ENCODE assay signal across 17 cellular contexts in genomic region chr2:95047629-95048510, GRCh38. TPM values are rescaled to one million over a fixed set of nuclear protein-coding genes. Genes with fewer than 3 reads are reported as not detected.
A peak's percentile ranks its signal among the peaks of the same experiment; 100 is the strongest.
DNase-seq lines count a peak whose midpoint lies in the region; ATAC-seq and TF ChIP-seq lines count a peak whose summit lies in the region.
"Had no signal": no experiment of that assay in that cellular context is flagged by ENCODE, and none has a peak within 500 bp of the region (broad histone marks: within the 10 kb centered on the region; RNA-seq: fewer than 3 reads in every experiment).

No MANE protein-coding gene starts in this region.

- no peak for TF ChIP-seq RAD21 in Ishikawa (IDR thresholded peaks at IDR 0.05; ENCODE audit: low read depth)

- peaks cover 76% of the 10 kb centered on the region for H3K36me3 Mint-ChIP-seq in activated CD4-positive, alpha-beta T cell treated with anti-CD3 and anti-CD28 coated beads, Interleukin-2, amount 10 ng/mL, durations not matched to agents 7 days and 5 days (ENCODE audit: low read depth)
- H3K36me3 Mint-ChIP-seq in activated CD8-positive, alpha-beta T cell treated with anti-CD3 and anti-CD28 coated beads, Interleukin-2, amount 10 ng/mL, durations not matched to agents 7 days and 5 days (ENCODE audit: low read depth): peaks cover 85% of the 10 kb centered on the region

- peaks cover 77% of the 10 kb centered on the region for H3K4me1 Mint-ChIP-seq in activated CD4-positive, alpha-beta T cell treated with anti-CD3 and anti-CD28 coated beads, Interleukin-2, amount 10 ng/mL, durations not matched to agents 7 days and 5 days
- H3K4me1 Mint-ChIP-seq in activated CD8-positive, alpha-beta T cell treated with anti-CD3 and anti-CD28 coated beads, Interleukin-2, amount 10 ng/mL, durations not matched to agents 7 days and 5 days (ENCODE audit: low read depth): peaks cover 90% of the 10 kb centered on the region

- no peak for DNase-seq in activated CD4-positive, alpha-beta T cell treated with anti-CD3 and anti-CD28 coated beads, Interleukin-2, amount 10 ng/mL, durations not matched to agents 7 days and 5 days
- DNase-seq in activated CD4-positive, alpha-beta T cell treated with anti-CD3 and anti-CD28 coated beads, Interleukin-2, amount 50 U/mL, for 48 hours: no peak
- DNase-seq in activated CD8-positive, alpha-beta T cell treated with anti-CD3 and anti-CD28 coated beads, Interleukin-2, amount 10 ng/mL, durations not matched to agents 7 days and 5 days: no peak
- DNase-seq in posterior vena cava (ENCODE audit: low spot score): peak; percentile 72
- DNase-seq in coronary artery (ENCODE audit: low spot score): no peak
- DNase-seq in NCI-H128 (lab: John Stamatoyannopoulos, UW; ENCODE audit: unreplicated experiment): no peak
- DNase-seq in NCI-H1092 (lab: John Stamatoyannopoulos, UW): no peak
- DNase-seq: ACHN; activated CD4-positive, alpha-beta T cell treated with anti-CD3 and anti-CD28 coated beads for 1 hour; body of pancreas; Calu3; H7; lower lobe of right lung; T-helper 2 cell had no signal

- intact Hi-C loops in posterior vena cava (cut with DNase I): no loop called here

- CTCF ChIA-PET in activated CD4-positive, alpha-beta T cell treated with anti-CD3 and anti-CD28 coated beads, Interleukin-2, amount 10 ng/mL, durations not matched to agents 7 days and 5 days (lab: Charles Lee): interaction anchor here (1.1 to 1.5 kb wide), 3 partner anchors 16 to 28 kb away, joined by 3 to 7 read pairs (median 6); no protein-coding TSS in a partner anchor
- CTCF ChIA-PET in activated CD8-positive, alpha-beta T cell treated with anti-CD3 and anti-CD28 coated beads, Interleukin-2, amount 10 ng/mL, durations not matched to agents 7 days and 5 days (lab: Charles Lee): interaction anchor here (1.0 to 1.7 kb wide), 5 partner anchors 26 to 32 kb away, joined by 3 to 9 read pairs (median 4); no protein-coding TSS in a partner anchor

- ATAC-seq in activated CD8-positive, alpha-beta T cell treated with anti-CD3 and anti-CD28 coated beads, Interleukin-2, amount 10 ng/mL, durations not matched to agents 7 days and 5 days: no peak
- ATAC-seq: body of pancreas, lower lobe of right lung had no signal

- TF ChIP-seq CTCF in coronary artery (IDR thresholded peaks at IDR 0.05): no peak

- no peak overlapping the region for H3K27ac ChIP-seq in coronary artery
- H3K27ac ChIP-seq: body of pancreas, lower lobe of right lung, right atrium auricular region had no signal

- no peaks in the 10 kb centered on the region for H3K27me3 Mint-ChIP-seq in activated CD4-positive, alpha-beta T cell treated with anti-CD3 and anti-CD28 coated beads, Interleukin-2, amount 10 ng/mL, durations not matched to agents 7 days and 5 days
- H3K27me3 Mint-ChIP-seq in activated CD8-positive, alpha-beta T cell treated with anti-CD3 and anti-CD28 coated beads, Interleukin-2, amount 10 ng/mL, durations not matched to agents 7 days and 5 days (ENCODE audit: low read depth): no peaks in the 10 kb centered on the region

- no peak overlapping the region for H3K4me3 ChIP-seq in coronary artery
- H3K4me3 ChIP-seq: body of pancreas, lower lobe of right lung, right atrium auricular region had no signal

- TF ChIP-seq EP300 in Ishikawa (IDR thresholded peaks at IDR 0.05; ENCODE audit: borderline replicate concordance): peak; percentile 81

- no peak overlapping the region for H3K4me3 Mint-ChIP-seq in activated CD4-positive, alpha-beta T cell treated with anti-CD3 and anti-CD28 coated beads, Interleukin-2, amount 10 ng/mL, durations not matched to agents 7 days and 5 days
- no peak overlapping the region for H3K4me3 Mint-ChIP-seq in activated CD8-positive, alpha-beta T cell treated with anti-CD3 and anti-CD28 coated beads, Interleukin-2, amount 10 ng/mL, durations not matched to agents 7 days and 5 days

- POLR2A ChIA-PET in activated CD4-positive, alpha-beta T cell treated with anti-CD3 and anti-CD28 coated beads, Interleukin-2, amount 10 ng/mL, durations not matched to agents 7 days and 5 days (lab: Charles Lee): no interaction called here
- POLR2A ChIA-PET in activated CD8-positive, alpha-beta T cell treated with anti-CD3 and anti-CD28 coated beads, Interleukin-2, amount 10 ng/mL, durations not matched to agents 7 days and 5 days (lab: Charles Lee): no interaction called here

- peak overlapping the region; percentile 73 for H3K27ac Mint-ChIP-seq in activated CD4-positive, alpha-beta T cell treated with anti-CD3 and anti-CD28 coated beads, Interleukin-2, amount 10 ng/mL, durations not matched to agents 7 days and 5 days
- H3K27ac Mint-ChIP-seq in activated CD8-positive, alpha-beta T cell treated with anti-CD3 and anti-CD28 coated beads, Interleukin-2, amount 10 ng/mL, durations not matched to agents 7 days and 5 days: peak overlapping the region; percentile 60

- H3K9me3 Mint-ChIP-seq in activated CD4-positive, alpha-beta T cell treated with anti-CD3 and anti-CD28 coated beads, Interleukin-2, amount 10 ng/mL, durations not matched to agents 7 days and 5 days: no peaks in the 10 kb centered on the region
- H3K9me3 Mint-ChIP-seq in activated CD8-positive, alpha-beta T cell treated with anti-CD3 and anti-CD28 coated beads, Interleukin-2, amount 10 ng/mL, durations not matched to agents 7 days and 5 days (ENCODE audit: insufficient read depth): no peaks in the 10 kb centered on the region

TF ChIP-seq in Ishikawa, 13 proteins besides CTCF, POLR2A, EP300 and RAD21:
- TF ChIP-seq YY1 (IDR thresholded peaks at IDR 0.05; ENCODE audit: low read depth) (no peak), TEAD4 (IDR thresholded peaks at IDR 0.05) (no peak), TCF12 (IDR thresholded peaks at IDR 0.05; ENCODE audit: low read depth) (peak; percentile 97), NFIC (IDR thresholded peaks at IDR 0.05) (peak; percentile 30; the same call in 1 of the 2 replicates), MAX (IDR thresholded peaks at IDR 0.05) (0 out of 2 replicates have a peak, but pooled peaks have one; percentile 26)

RNA-seq across cellular contexts. Expression of gene MAL, which starts 22.4 kb away (rescaled TPM):
- 100 to 1,000 TPM; 237 to 339 TPM for total RNA-seq in activated CD4-positive, alpha-beta T cell treated with anti-CD3 and anti-CD28 coated beads, Interleukin-2, amount 10 ng/mL, durations not matched to agents 7 days and 5 days
- total RNA-seq in activated CD8-positive, alpha-beta T cell treated with anti-CD3 and anti-CD28 coated beads, Interleukin-2, amount 10 ng/mL, durations not matched to agents 7 days and 5 days: 100 to 1,000 TPM; 188 to 206 TPM
- 1 to 10 TPM; 1.0 to 1.6 TPM for total RNA-seq in posterior vena cava
- total RNA-seq: body of pancreas, Calu3, NCI-H460 had no signal

Comparison
In these comparisons a context has a peak if more than half of its experiments do, and no peak if none do; other contexts are left out.
1. RNA of gene MAL, which starts 22.4 kb away (total RNA-seq): 237 to 339 TPM in activated CD4-positive, alpha-beta T cell treated with anti-CD3 and anti-CD28 coated beads, Interleukin-2, amount 10 ng/mL, durations not matched to agents 7 days and 5 days and 188 to 206 TPM in activated CD8-positive, alpha-beta T cell treated with anti-CD3 and anti-CD28 coated beads, Interleukin-2, amount 10 ng/mL, durations not matched to agents 7 days and 5 days; 1.0 to 1.6 TPM in posterior vena cava; every median in the first group is over 10 times any median in the second.